Comparison of ENCODE assay signal across 8 cellular contexts in the genomic region with DNA sequence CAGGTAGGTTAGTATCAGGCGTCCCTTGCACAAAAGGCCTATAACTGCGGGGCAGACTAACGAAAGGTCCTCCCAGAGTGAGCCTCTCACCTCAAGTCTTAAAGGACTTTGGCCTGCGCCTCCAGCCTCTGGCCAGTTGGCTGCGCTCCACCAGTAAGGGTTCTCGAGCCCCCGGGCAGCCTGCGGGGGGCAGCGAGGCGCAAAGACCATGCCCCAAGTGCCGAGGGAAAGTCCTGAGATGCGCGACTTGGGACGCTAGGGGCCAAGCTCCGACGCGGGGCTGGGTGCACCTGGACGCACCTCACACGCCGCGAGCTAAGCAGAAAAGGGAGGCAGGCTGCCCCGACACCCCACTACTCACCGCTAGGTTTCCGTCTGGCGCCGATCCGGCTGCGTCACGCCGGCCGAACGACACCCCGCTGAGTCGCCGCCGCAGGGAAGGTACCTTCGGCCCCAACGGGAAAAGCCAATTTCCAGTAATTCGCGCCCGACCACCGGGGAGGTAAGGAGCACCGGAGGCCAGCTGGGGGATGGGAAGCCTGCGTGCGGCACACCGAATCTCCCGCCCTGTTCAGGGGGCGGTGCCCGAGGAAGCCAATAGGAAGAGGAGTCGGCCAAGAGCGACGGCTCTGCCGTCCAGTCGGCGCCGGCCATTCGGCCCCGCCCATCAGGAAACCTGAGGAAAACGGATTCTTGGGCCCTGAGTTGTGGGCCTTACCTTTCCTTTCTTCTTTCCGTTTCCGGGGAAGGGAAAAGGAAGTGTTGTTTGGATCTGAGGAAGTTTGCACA. TPM values are rescaled to one million over a fixed set of nuclear protein-coding genes. Genes with fewer than 3 reads are reported as not detected.
DNase-seq lines count a peak whose midpoint lies in the region; ATAC-seq and TF ChIP-seq lines count a peak whose summit lies in the region.

Gene ORC2 (minus strand): TSS at position 532 of the 789 bp plus-strand sequence. CDS start 5,537 bp downstream, outside the sequence.

- H3K27me3 ChIP-seq in PC-9 (ENCODE audit: insufficient read depth, low read depth), result no peaks in the 10 kb centered on the region
- H3K27me3 ChIP-seq in mucosa of rectum (ENCODE audit: control insufficient read depth in 2 of 2, insufficient read depth in 2 of 2, low read length in 2 of 2), result no peaks in the 10 kb centered on the region

- in situ Hi-C loops in KBM-7 (cut with MboI; ENCODE audit: low pct_unique_long_range_greater_than_20kb, low sequenced_read_pairs), result no loop called here

- peak; percentile 94 for ATAC-seq in GM21717 (IDR thresholded peaks at IDR 0.05; ENCODE audit: unreplicated experiment)

- DNase-seq in DMS79 (lab: John Stamatoyannopoulos, UW) (peak; percentile 92), KBM-7 (peak; percentile 97), PC-9 (peak; percentile 87 to 96), erythroblast (lab: John Stamatoyannopoulos, UW) (peak; percentile 94 to 96)
- DNase-seq in activated T-cell treated with anti-CD3 and anti-CD28 coated beads, Interleukin-2, amount 50 U/mL, for 1 hour, result peak; percentile 94
- peak; percentile 96 for DNase-seq in stimulated activated CD8-positive, alpha-beta memory T cell treated with anti-CD3 and anti-CD28 coated beads, Interleukin-4, amount 100 ng/mL, for 48 hours

- H3K4me3 ChIP-seq in PC-9 (peak within 1 kb of the TSS; percentile 95), mucosa of rectum (ENCODE audit: low read length in 2 of 2) (peak within 1 kb of the TSS; percentile 79 to 99)

- peaks cover 56% of the 10 kb centered on the region for H3K79me2 ChIP-seq in PC-9 (ENCODE audit: low read depth)

- H3K9me2 ChIP-seq in PC-9 (ENCODE audit: insufficient read depth), result no peaks in the 10 kb centered on the region

- H3K36me3 ChIP-seq in PC-9 (ENCODE audit: low read depth) (no peaks in the 10 kb centered on the region; the same call in 1 of the 2 replicates), mucosa of rectum (ENCODE audit: control insufficient read depth in 2 of 2, insufficient read depth in 2 of 2, low read length in 2 of 2) (peaks cover 0 to 4% of the 10 kb centered on the region in 2 donors)

- peak; percentile 61 for TF ChIP-seq POLR2A in erythroblast (IDR thresholded peaks at IDR 0.05; ENCODE audit: low read length)

- H4K20me1 ChIP-seq in PC-9 (ENCODE audit: insufficient read depth), result no peaks in the 10 kb centered on the region

- TF ChIP-seq CTCF in PC-9 (conservative IDR thresholded peaks at IDR 0.05), result peak; percentile 65; the same call in 1 of the 2 replicates

- intact Hi-C loops in PC-9 (cut with micrococcal nuclease; ENCODE audit: unreplicated experiment), result loop anchor here (5.0 to 10.0 kb wide), 3 partner anchors 109 to 191 kb away; partner anchors contain the start of genes CFLAR, HYCC2 and NDUFB3

- H3K9ac ChIP-seq in mucosa of rectum (ENCODE audit: low read depth in 1 of 2, low read length in 2 of 2), result peak within 1 kb of the TSS; percentile 87 to 92

- peak within 1 kb of the TSS; percentile 76 for H3K27ac ChIP-seq in PC-9
- H3K27ac ChIP-seq in mucosa of rectum (ENCODE audit: low read depth in 2 of 2, low read length in 2 of 2), result peak within 1 kb of the TSS; percentile 91 to 94

- peaks cover 24% of the 10 kb centered on the region for H3F3A ChIP-seq in PC-9 (ENCODE audit: insufficient read depth, low read depth)

- POLR2A ChIA-PET in PC-9 (lab: Charles Lee; ENCODE audit: unreplicated experiment), result interaction anchor here (0.7 kb wide), 1 partner anchor 39 kb away, joined by 4 read pairs; no protein-coding TSS in a partner anchor

- no peaks in the 10 kb centered on the region for H3K9me3 ChIP-seq in PC-9 (ENCODE audit: insufficient read depth, low read depth)
- no peaks in the 10 kb centered on the region for H3K9me3 ChIP-seq in mucosa of rectum (ENCODE audit: control insufficient read depth in 2 of 2, low read length in 2 of 2)

- CTCF ChIA-PET in PC-9 (lab: Charles Lee), result interaction anchor here (0.6 to 1.2 kb wide), 2 partner anchors 269 to 1314 kb away, joined by 3 to 4 read pairs; no protein-coding TSS in a partner anchor

- H3K4me1 ChIP-seq in PC-9 (replicated peaks; ENCODE audit: insufficient read depth), result peaks cover 51% of the 10 kb centered on the region
- peaks cover 12 to 24% of the 10 kb centered on the region in 2 donors for H3K4me1 ChIP-seq in mucosa of rectum (ENCODE audit: control insufficient read depth in 2 of 2, insufficient read depth in 2 of 2, low read length in 2 of 2)

- H3K4me2 ChIP-seq in PC-9, result peak within 1 kb of the TSS; percentile 93

- no TSS peak for BruUV-seq in PC-9 (replicated peaks; lab: Mats Ljungman, UMichigan)

- peak within 1 kb of the TSS; percentile 98 for H2AFZ ChIP-seq in PC-9

RNA-seq across cellular contexts. Expression of gene ORC2, which starts in this region (rescaled TPM):
- total RNA-seq in PC-9 (2021), result 34.0 and 43.3 TPM in 2 replicates

Comparison
In these comparisons a context has a peak if more than half of its experiments do, and no peak if none do; other contexts are left out.
1. Peak in every context shown above with its lines: DNase-seq, ATAC-seq, H3K4me3 ChIP-seq and H3K27ac ChIP-seq.